2 cellular contexts compared by ENCODE assay signal in genomic region chr15:54289590-54290136, GRCh38.
TF ChIP-seq lines count a peak whose summit lies in the region.

No MANE protein-coding gene starts in this region.

TF ChIP-seq in SK-N-SH, 30 proteins besides CTCF, POLR2A, EP300 and RAD21 (continued from another document):
- TF ChIP-seq RXRA (IDR thresholded peaks at IDR 0.05; ENCODE audit: borderline replicate concordance, low read depth): no peak
- TF ChIP-seq FOXJ3 (CRISPR knock-in tag; IDR thresholded peaks at IDR 0.05): no peak
- no peak for TF ChIP-seq ZBTB33 (IDR thresholded peaks at IDR 0.05; ENCODE audit: borderline replicate concordance, low read depth)
- no peak for TF ChIP-seq REST (IDR thresholded peaks at IDR 0.05; ENCODE audit: low read depth, low read length)
- TF ChIP-seq CHD2 (IDR thresholded peaks at IDR 0.05; ENCODE audit: low read length, partially characterized antibody): no peak
- TF ChIP-seq USF1 (IDR thresholded peaks at IDR 0.05; ENCODE audit: borderline replicate concordance, low read depth): no peak
- TF ChIP-seq PBX3 (IDR thresholded peaks at IDR 0.05): no peak
- TF ChIP-seq YY1 (IDR thresholded peaks at IDR 0.05; ENCODE audit: low read depth): no peak
- TF ChIP-seq EZH2phosphoT487 (IDR thresholded peaks at IDR 0.05; ENCODE audit: borderline replicate concordance, low read depth): no peak

TF ChIP-seq in GM23338, 12 proteins besides CTCF, POLR2A, EP300 and RAD21 (continued from another document):
- no peak for TF ChIP-seq ZNF462 (CRISPR knock-in tag; IDR thresholded peaks at IDR 0.05)
- no peak for TF ChIP-seq ZNF114 (CRISPR knock-in tag; IDR thresholded peaks at IDR 0.05)
- TF ChIP-seq CREB1 (CRISPR knock-in tag; IDR thresholded peaks at IDR 0.05; ENCODE audit: low read depth): no peak
- no peak for TF ChIP-seq NANOG (IDR thresholded peaks at IDR 0.05; ENCODE audit: borderline replicate concordance)
- no peak for TF ChIP-seq EZH2phosphoT487 (IDR thresholded peaks at IDR 0.05; ENCODE audit: unreplicated experiment)
- TF ChIP-seq POLR2AphosphoS5 (IDR thresholded peaks at IDR 0.05; ENCODE audit: low read depth): no peak
